Comparison of ENCODE assay signal across 8 cellular contexts in genomic region chr14:79009286-79009685, GRCh38.
"Had no signal": no experiment of that assay in that cellular context is flagged by ENCODE, and none has a peak within 500 bp of the region (broad histone marks: within the 10 kb centered on the region; RNA-seq: fewer than 3 reads in every experiment).

No MANE protein-coding gene starts in this region.

- H3K27ac ChIP-seq: HL-60 had no signal

- H3K27ac Mint-ChIP-seq: GM23338, H9, IgD-negative memory B cell had no signal

- H3K4me2 ChIP-seq: GM23338 had no signal

- H3K9me3 Mint-ChIP-seq: GM23338, H9, IgD-negative memory B cell had no signal

- DNase-seq: H9, HCEC 1CT had no signal

- ATAC-seq: GM23338, HepG2 had no signal

- H3K36me3 Mint-ChIP-seq: IgD-negative memory B cell had no signal

- H3K4me3 Mint-ChIP-seq: GM23338, H9, IgD-negative memory B cell had no signal

- FAIRE-seq: H1, H54, HepG2 had no signal

- H3K4me3 ChIP-seq: GM23338 had no signal

- H2AFZ ChIP-seq: GM23338 had no signal

- H3K4me1 Mint-ChIP-seq: IgD-negative memory B cell had no signal
